ENCODE assay signal across 16 cellular contexts in genomic region chr1:184851822-184852746, GRCh38.
A peak's percentile ranks its signal among the peaks of the same experiment; 100 is the strongest.
DNase-seq lines count a peak whose midpoint lies in the region; ATAC-seq, FAIRE-seq and TF ChIP-seq lines count a peak whose summit lies in the region.
"Had no signal": no experiment of that assay in that cellular context is flagged by ENCODE, and none has a peak within 500 bp of the region (broad histone marks: within the 10 kb centered on the region; RNA-seq: fewer than 3 reads in every experiment).

No MANE protein-coding gene starts in this region.

- H3K23me2 ChIP-seq in H1 (ENCODE audit: low read depth, low read length): peaks cover 2% of the 10 kb centered on the region; the same call in 1 of the 2 replicates

- H3K4me1 ChIP-seq in right atrium auricular region (peaks cover 0 to 19% of the 10 kb centered on the region in 2 donors), H1 (replicated peaks in 1 of 4; ENCODE audit: control insufficient read depth in 3 of 4, insufficient read depth in 4 of 4, low read length in 3 of 4) (peaks cover 0 to 4% (median 0%) of the 10 kb centered on the region in 4 experiments; a peak in 1 of 7 replicates), psoas muscle (peaks cover 27% of the 10 kb centered on the region)

- H3K9ac ChIP-seq in H1 (replicated peaks in 1 of 4; ENCODE audit: extremely low read depth in 1 of 4, low read depth in 3 of 4, low read length in 3 of 4): no peak overlapping the region
- H3K9ac ChIP-seq: BLaER1 treated with 17β-estradiol and CSF1 and Interleukin-3, amounts not matched to agents 10 nM and 100 nM; GM23248 had no signal

- no peak for TF ChIP-seq RAD21 in H1 (IDR thresholded peaks at IDR 0.05 in 1 of 2, conservative IDR thresholded peaks at IDR 0.05 in 1 of 2; ENCODE audit: low read depth in 2 of 2, low read length in 2 of 2)

- H3K14ac ChIP-seq in H1 (ENCODE audit: insufficient read length): no peak overlapping the region

- H4K91ac ChIP-seq in H1 (replicated peaks; ENCODE audit: insufficient read length, low read length): no peak overlapping the region

- H3K4me2 ChIP-seq in H1 (ENCODE audit: insufficient read depth in 1 of 2, low read depth in 2 of 2, low read length in 2 of 2): no peak overlapping the region
- H3K4me2 ChIP-seq: BLaER1 treated with 17β-estradiol and CSF1 and Interleukin-3, amounts not matched to agents 10 nM and 100 nM had no signal

- H3K27me3 ChIP-seq in right atrium auricular region: no peaks in the 10 kb centered on the region
- no peaks in the 10 kb centered on the region for H3K27me3 ChIP-seq in H1 (replicated peaks in 1 of 4; ENCODE audit: control insufficient read depth in 3 of 4, extremely low read depth in 1 of 4, insufficient read depth in 3 of 4, low read length in 3 of 4)
- no peaks in the 10 kb centered on the region for H3K27me3 ChIP-seq in psoas muscle (ENCODE audit: insufficient read depth in 3 of 3, low read length in 2 of 3)
- H3K27me3 ChIP-seq: BLaER1 treated with 17β-estradiol and CSF1 and Interleukin-3, amounts not matched to agents 10 nM and 100 nM had no signal

- CTCF ChIA-PET in H1 (lab: Charles Lee; ENCODE audit: partially characterized antibody): interaction anchor here (0.6 to 1.1 kb wide), 2 partner anchors 9 to 214 kb away, joined by 3 read pairs; no protein-coding TSS in a partner anchor

- TF ChIP-seq EP300 in H1 (IDR thresholded peaks at IDR 0.05; ENCODE audit: borderline replicate concordance in 1 of 2, low read depth in 2 of 2, low read length in 2 of 2): no peak

- POLR2A ChIA-PET in H1 (lab: Charles Lee; ENCODE audit: partially characterized antibody): no interaction called here

- no peak overlapping the region for H2AFZ ChIP-seq in H1 (ENCODE audit: low read length)
- H2AFZ ChIP-seq: GM23248 had no signal

- intact Hi-C loops in left cardiac atrium (cut with DNase I) (no loop called here), psoas muscle (cut with DNase I) (no loop called here)

- TF ChIP-seq CTCF in right atrium auricular region (IDR thresholded peaks at IDR 0.05) (no peak), H1 (IDR thresholded peaks at IDR 0.05; ENCODE audit: control extremely low read depth in 1 of 3, insufficient read depth in 1 of 3, low read depth in 1 of 3, low read length in 3 of 3) (no peak), psoas muscle (IDR thresholded peaks at IDR 0.05) (no peak)

- no peak overlapping the region for H3K18ac ChIP-seq in H1 (ENCODE audit: extremely low read depth, low read length)

- no peak for FAIRE-seq in H1 (lab: Jason Lieb, UNC)
- FAIRE-seq: GM18507 had no signal

- no peak for TF ChIP-seq POLR2A in H1 (IDR thresholded peaks at IDR 0.05; ENCODE audit: control extremely low read depth in 1 of 2, low read depth in 2 of 2, low read length in 2 of 2)

- H3K9me3 ChIP-seq in right atrium auricular region (no peaks in the 10 kb centered on the region), H1 (ENCODE audit: insufficient read depth in 2 of 2, low read depth in 1 of 2, low read length in 1 of 2) (no peaks in the 10 kb centered on the region), psoas muscle (no peaks in the 10 kb centered on the region)

- DNase-seq in left cardiac atrium (no peak), right atrium auricular region (ENCODE audit: low spot score) (no peak), H1 (ENCODE audit: low read depth in 1 of 2, low spot score in 2 of 2) (no peak), psoas muscle (no peak), NCI-H1694 treated with DMSO at 0.1 percent for 48 hours (lab: John Stamatoyannopoulos, UW) (no peak), NCI-H82 (lab: John Stamatoyannopoulos, UW) (no peak)
- DNase-seq in stimulated activated CD4-positive, alpha-beta T cell treated with anti-CD3 and anti-CD28 coated beads, Interleukin-4, amount 100 ng/mL, for 24 hours: no peak
- DNase-seq: ACHN; Calu3; CD4-positive, CD25-positive, alpha-beta regulatory T cell; DMS 273 treated with DMSO at 0.1 percent for 48 hours; GM23248; H9 had no signal

- no peak overlapping the region for H3K23ac ChIP-seq in H1 (ENCODE audit: insufficient read length)

- no peak overlapping the region for H2BK5ac ChIP-seq in H1 (ENCODE audit: low read depth, low read length)

- H2AK5ac ChIP-seq in H1 (ENCODE audit: low read depth, low read length): no peak overlapping the region

- ATAC-seq in left cardiac atrium (peak; percentile 23 to 72), psoas muscle (peak in 2 of 4 donors; percentile 17 to 50)

- H2BK12ac ChIP-seq in H1 (ENCODE audit: low read depth, low read length): no peak overlapping the region

- H3K27ac ChIP-seq in right atrium auricular region (peak overlapping the region in 1 of 2 donors; percentile 34), H1 (ENCODE audit: low read depth, low read length) (no peak overlapping the region), psoas muscle (peak overlapping the region; percentile 10)
- H3K27ac ChIP-seq: GM23248, HL-60 had no signal

- no peak overlapping the region for H3K56ac ChIP-seq in H1 (replicated peaks; ENCODE audit: insufficient read length, low read depth, low read length)

- H2BK15ac ChIP-seq in H1 (ENCODE audit: low read length): no peak overlapping the region

- H3K36me3 ChIP-seq in right atrium auricular region (peaks cover 11% of the 10 kb centered on the region), H1 (ENCODE audit: control insufficient read depth in 2 of 4, insufficient read depth in 4 of 4, low read length in 3 of 4) (no peaks in the 10 kb centered on the region), psoas muscle (ENCODE audit: insufficient read depth in 1 of 2, low read depth in 1 of 2) (no peaks in the 10 kb centered on the region)
- H3K36me3 ChIP-seq: BLaER1 treated with 17β-estradiol and CSF1 and Interleukin-3, amounts not matched to agents 10 nM and 100 nM had no signal

- H2BK20ac ChIP-seq in H1 (ENCODE audit: low read length): no peak overlapping the region

- no peaks in the 10 kb centered on the region for H3K79me2 ChIP-seq in H1 (ENCODE audit: control insufficient read depth in 1 of 2, insufficient read depth in 2 of 2, low read length in 2 of 2)

- H3K4ac ChIP-seq in H1 (replicated peaks; ENCODE audit: insufficient read length, low read depth, low read length): no peak overlapping the region

- no peak overlapping the region for H4K8ac ChIP-seq in H1 (ENCODE audit: extremely low read depth, insufficient read depth, low read length)

- no peaks in the 10 kb centered on the region for H3K79me1 ChIP-seq in H1 (ENCODE audit: low read depth, low read length)

- H4K5ac ChIP-seq in H1 (ENCODE audit: insufficient read length, low read depth, low read length): no peak overlapping the region

- H3K4me3 ChIP-seq in right atrium auricular region (no peak overlapping the region), H1 (ENCODE audit: extremely low read depth in 1 of 4, insufficient read depth in 2 of 4, low read depth in 3 of 4, low read length in 4 of 4) (no peak overlapping the region), psoas muscle (no peak overlapping the region)
- H3K4me3 ChIP-seq: BLaER1 treated with 17β-estradiol and CSF1 and Interleukin-3, amounts not matched to agents 10 nM and 100 nM; GM23248 had no signal

- WGBS in H1 (ENCODE audit: extremely low coverage in 1 of 2, insufficient coverage in 1 of 2, insufficient read length in 1 of 2, insufficient replicate concordance in 2 of 2, low coverage in 1 of 2, low lambda C conversion rate in 2 of 2, missing lambda C conversion rate in 1 of 2), 2 experiments: 91% methylated on average over 14 of the region's 14 CpGs; no CpG with 5 or more reads in 1 of the 2 experiments
- WGBS in psoas muscle, 3 donors: 91 to 93% (median 91%) methylated on average over 14 of the region's 14 CpGs

- H2BK120ac ChIP-seq in H1 (replicated peaks; ENCODE audit: low read depth, low read length): no peak overlapping the region

- no peaks in the 10 kb centered on the region for H4K20me1 ChIP-seq in H1 (replicated peaks in 1 of 2; ENCODE audit: control insufficient read depth in 1 of 2, insufficient read depth in 2 of 2, low read length in 2 of 2)
- H4K20me1 ChIP-seq: BLaER1 treated with 17β-estradiol and CSF1 and Interleukin-3, amounts not matched to agents 10 nM and 100 nM had no signal

TF ChIP-seq in H1, 55 proteins besides CTCF, POLR2A, EP300 and RAD21:
- TF ChIP-seq KDM1A (IDR thresholded peaks at IDR 0.05; ENCODE audit: borderline replicate concordance, low read length) (0 out of 2 replicates have a peak, but pooled peaks have one; percentile 19), TAF7 (optimal IDR thresholded peaks at IDR 0.05; ENCODE audit: borderline replicate concordance, low read depth, low read length) (no peak), SIN3A (conservative IDR thresholded peaks at IDR 0.05 in 1 of 2, IDR thresholded peaks at IDR 0.05 in 1 of 2; ENCODE audit: low read depth in 1 of 2, low read length in 2 of 2) (no peak), SP4 (IDR thresholded peaks at IDR 0.05; ENCODE audit: low read length) (no peak), BCL11A (IDR thresholded peaks at IDR 0.05; ENCODE audit: low read depth in 2 of 2, low read length in 2 of 2) (no peak), CBX8 (IDR thresholded peaks at IDR 0.05; ENCODE audit: borderline replicate concordance, low read depth, low read length) (no peak)
